18 cellular contexts compared by ENCODE assay signal in genomic region chr16:87200637-87201036, GRCh38.
DNase-seq lines count a peak whose midpoint lies in the region; ATAC-seq and TF ChIP-seq lines count a peak whose summit lies in the region.
"Had no signal": no experiment of that assay in that cellular context is flagged by ENCODE, and none has a peak within 500 bp of the region (broad histone marks: within the 10 kb centered on the region; RNA-seq: fewer than 3 reads in every experiment).

No MANE protein-coding gene starts in this region.

- H3K36me3 ChIP-seq in ACC112 (ENCODE audit: insufficient read depth, low read length) (no peaks in the 10 kb centered on the region), IMR-90 (ENCODE audit: control insufficient read depth, insufficient read depth, low read length) (no peaks in the 10 kb centered on the region), brain microvascular endothelial cell (replicated peaks) (no peaks in the 10 kb centered on the region), osteoblast (ENCODE audit: insufficient read depth, low read length) (no peaks in the 10 kb centered on the region), suprapubic skin (no peaks in the 10 kb centered on the region)
- H3K36me3 ChIP-seq: SJCRH30 had no signal

- TF ChIP-seq CTCF in IMR-90 (conservative IDR thresholded peaks at IDR 0.05; ENCODE audit: low read depth, low read length) (no peak), brain microvascular endothelial cell (IDR thresholded peaks at IDR 0.05; ENCODE audit: low read depth, low read length, missing control alignments) (no peak), osteoblast (IDR thresholded peaks at IDR 0.05; ENCODE audit: extremely low read depth, low read depth, low read length) (no peak), suprapubic skin (IDR thresholded peaks at IDR 0.05) (no peak), omental fat pad (IDR thresholded peaks at IDR 0.05) (no peak)

- TF ChIP-seq POLR2A in IMR-90 (IDR thresholded peaks at IDR 0.05; ENCODE audit: low read depth, low read length): no peak
- no peak for TF ChIP-seq POLR2A in suprapubic skin (IDR thresholded peaks at IDR 0.05)

- H3K79me2 ChIP-seq in ACC112 (ENCODE audit: control insufficient read depth, insufficient read depth, low read length, unreplicated experiment) (no peaks in the 10 kb centered on the region), osteoblast (ENCODE audit: insufficient read depth, low read length) (no peaks in the 10 kb centered on the region)

- peaks cover 48% of the 10 kb centered on the region for H3K4me1 ChIP-seq in ACC112 (ENCODE audit: control insufficient read depth, insufficient read depth, low read length, unreplicated experiment)
- H3K4me1 ChIP-seq in IMR-90 (ENCODE audit: control insufficient read depth, insufficient read depth, low read length): peaks cover 20% of the 10 kb centered on the region
- peaks cover 39% of the 10 kb centered on the region for H3K4me1 ChIP-seq in osteoblast (ENCODE audit: insufficient read depth, low read length)
- no peaks in the 10 kb centered on the region for H3K4me1 ChIP-seq in suprapubic skin
- H3K4me1 ChIP-seq: SJCRH30 had no signal

- TF ChIP-seq RAD21 in IMR-90 (IDR thresholded peaks at IDR 0.05; ENCODE audit: low read length): no peak

- intact Hi-C loops in IMR-90 (cut with micrococcal nuclease): no loop called here

- no peaks in the 10 kb centered on the region for H3K9me3 ChIP-seq in IMR-90 (ENCODE audit: control insufficient read depth, insufficient read depth, low read length)
- H3K9me3 ChIP-seq in osteoblast (ENCODE audit: low read depth, low read length): peaks cover 2% of the 10 kb centered on the region
- no peaks in the 10 kb centered on the region for H3K9me3 ChIP-seq in suprapubic skin
- H3K9me3 ChIP-seq: SJCRH30 had no signal

- peak overlapping the region; percentile 85 for H2BK120ac ChIP-seq in IMR-90 (ENCODE audit: low read depth, low read length)

- H4K20me1 ChIP-seq in IMR-90 (ENCODE audit: insufficient read depth, low read length) (no peaks in the 10 kb centered on the region), osteoblast (ENCODE audit: insufficient read depth, low read length) (no peaks in the 10 kb centered on the region)

- DNase-seq in IMR-90 (no peak), brain microvascular endothelial cell (no peak), osteoblast (ENCODE audit: insufficient read length, low spot score, missing footprints) (no peak), ureter (ENCODE audit: low spot score) (no peak), iPS-NIHi7 (ENCODE audit: extremely low spot score) (no peak), suprapubic skin (ENCODE audit: low spot score in 2 of 2) (no peak), omental fat pad (ENCODE audit: low spot score) (no peak)
- DNase-seq: C1 segment of cervical spinal cord; CD8-positive, alpha-beta memory T cell; DMS53; NCI-H1105 treated with DMSO at 0.1 percent for 48 hours; NCI-H187 treated with DMSO at 0.1 percent for 48 hours; NCI-H2227 treated with DMSO at 0.1 percent for 48 hours; NCI-H510A treated with DMSO at 0.1 percent for 48 hours had no signal

- no TSS peak for BruUV-seq in IMR-90 (replicated peaks; lab: Mats Ljungman, UMichigan)

- no peak overlapping the region for H3K56ac ChIP-seq in IMR-90 (ENCODE audit: extremely low read depth, insufficient read depth, low read length)

- peak overlapping the region; percentile 77 for H3K4ac ChIP-seq in IMR-90 (ENCODE audit: low read depth, low read length)

- H4K8ac ChIP-seq in IMR-90 (ENCODE audit: low read depth in 2 of 2, low read length in 2 of 2): peak overlapping the region; percentile 30 to 64; a peak in 2 of 4 replicates

- no peak overlapping the region for H2AFZ ChIP-seq in ACC112 (ENCODE audit: low read length, unreplicated experiment)
- no peak overlapping the region for H2AFZ ChIP-seq in IMR-90 (replicated peaks; ENCODE audit: low read length, poor library complexity)
- H2AFZ ChIP-seq in osteoblast (ENCODE audit: low read length): peak overlapping the region; percentile 4

- POLR2A ChIA-PET in IMR-90 (lab: Charles Lee; ENCODE audit: unreplicated experiment): interaction anchor here (0.6 kb wide), 1 partner anchor 17 kb away, joined by 4 read pairs; no protein-coding TSS in a partner anchor

- no peak overlapping the region for H3K4me3 ChIP-seq in ACC112 (ENCODE audit: low read depth, low read length)
- H3K4me3 ChIP-seq in IMR-90 (ENCODE audit: insufficient read depth, low read depth, low read length): no peak overlapping the region
- H3K4me3 ChIP-seq in brain microvascular endothelial cell (ENCODE audit: low read depth, low read length): no peak overlapping the region
- H3K4me3 ChIP-seq in osteoblast (ENCODE audit: insufficient read depth, low read length): no peak overlapping the region
- H3K4me3 ChIP-seq in suprapubic skin: no peak overlapping the region
- H3K4me3 ChIP-seq: GM12878, SJCRH30 had no signal

- H3K18ac ChIP-seq in IMR-90 (ENCODE audit: low read depth, low read length): peak overlapping the region; percentile 44; the same call in 1 of the 2 replicates

- peak overlapping the region; percentile 86 for H2BK20ac ChIP-seq in IMR-90 (ENCODE audit: low read depth, low read length)

- no peak overlapping the region for H2BK5ac ChIP-seq in IMR-90 (ENCODE audit: low read depth, low read length, poor library complexity, severe bottlenecking)

- no peak overlapping the region for H3K9ac ChIP-seq in IMR-90 (ENCODE audit: low read depth, low read length)

- H3K27ac ChIP-seq in ACC112 (ENCODE audit: low read depth, low read length) (peak overlapping the region; percentile 82), IMR-90 (ENCODE audit: insufficient read depth, low read length) (no peak overlapping the region), brain microvascular endothelial cell (peak overlapping the region; percentile 13), osteoblast (ENCODE audit: low read depth, low read length) (peak overlapping the region; percentile 97), suprapubic skin (no peak overlapping the region)
- H3K27ac ChIP-seq: SJCRH30 had no signal

- peaks cover 20% of the 10 kb centered on the region for H3K9me1 ChIP-seq in IMR-90 (ENCODE audit: insufficient read depth, low read length)

- no peak overlapping the region for H3K23ac ChIP-seq in IMR-90 (ENCODE audit: low read depth, low read length)

- H3K27me3 ChIP-seq in ACC112 (ENCODE audit: insufficient read depth, low read length) (no peaks in the 10 kb centered on the region), IMR-90 (ENCODE audit: control insufficient read depth, insufficient read depth, low read length) (no peaks in the 10 kb centered on the region), brain microvascular endothelial cell (replicated peaks) (no peaks in the 10 kb centered on the region), osteoblast (ENCODE audit: insufficient read depth, low read length) (no peaks in the 10 kb centered on the region), suprapubic skin (peaks cover 8% of the 10 kb centered on the region)
- H3K27me3 ChIP-seq: SJCRH30 had no signal

- H3K79me1 ChIP-seq in IMR-90 (ENCODE audit: low read depth in 1 of 2, low read length in 2 of 2): peaks cover 0 to 3% of the 10 kb centered on the region in 2 experiments; a peak in 1 of 4 replicates

- dilution Hi-C loops in IMR-90 (cut with HindIII; ENCODE audit: low sequenced_read_pairs, unreplicated experiment): no loop called here

- ATAC-seq in IMR-90 (ENCODE audit: low read depth) (no peak), omental fat pad (ENCODE audit: low FRiP score) (no peak)
- ATAC-seq: GM12878, HCT116 had no signal

- peak overlapping the region; percentile 91; the same call in 2 of the 3 replicates for H2BK15ac ChIP-seq in IMR-90 (ENCODE audit: low read depth, low read length)

- TF ChIP-seq EP300 in suprapubic skin (IDR thresholded peaks at IDR 0.05): no peak

- H2AK9ac ChIP-seq in IMR-90 (replicated peaks; ENCODE audit: low read depth, low read length, poor library complexity): no peak overlapping the region

- in situ Hi-C loops in IMR-90 (cut with MboI; ENCODE audit: low sequenced_read_pairs) (no loop called here), brain microvascular endothelial cell (cut with HindIII; ENCODE audit: low pct_ligation_motif_present, low sequenced_read_pairs) (no loop called here)

- WGBS in IMR-90 (ENCODE audit: extremely low coverage in 2 of 2, insufficient read length in 1 of 2), 2 experiments: no CpG with 5 or more reads among the region's 3 CpGs
- 56% methylated on average over 3 of the region's 3 CpGs for WGBS in suprapubic skin

- CTCF ChIA-PET in IMR-90 (lab: Yijun Ruan, JAX): interaction anchor here (0.8 kb wide), 1 partner anchor 34 kb away, joined by 3 read pairs; no protein-coding TSS in a partner anchor

- H3K4me2 ChIP-seq in IMR-90 (ENCODE audit: low read depth, low read length) (no peak overlapping the region), osteoblast (ENCODE audit: insufficient read depth, low read length) (peak overlapping the region; percentile 16)

- H3K14ac ChIP-seq in IMR-90 (replicated peaks; ENCODE audit: low read depth, low read length): peak overlapping the region; percentile 65; the same call in 1 of the 2 replicates

- peak overlapping the region; percentile 96 for H2AK5ac ChIP-seq in IMR-90 (ENCODE audit: low read depth, low read length)

- peak overlapping the region; percentile 72 for H4K91ac ChIP-seq in IMR-90 (ENCODE audit: insufficient read depth, low read depth, low read length)

- no peak overlapping the region for H4K5ac ChIP-seq in IMR-90 (ENCODE audit: low read depth, low read length)

TF ChIP-seq in IMR-90, 13 proteins besides CTCF, POLR2A, EP300 and RAD21:
- TF ChIP-seq ELK1 (IDR thresholded peaks at IDR 0.05; ENCODE audit: borderline replicate concordance, low read depth, low read length) (no peak), MAFK (IDR thresholded peaks at IDR 0.05; ENCODE audit: low read depth, low read length) (no peak), CEBPB (IDR thresholded peaks at IDR 0.05; ENCODE audit: low read depth, low read length) (peak; percentile 84), CHD1 (IDR thresholded peaks at IDR 0.05; ENCODE audit: low read depth, low read length) (no peak)

Comparison
In these comparisons a context has a peak if more than half of its experiments do, and no peak if none do; other contexts are left out.
1. H3K27ac ChIP-seq: peak in ACC112 (single experiment), brain microvascular endothelial cell (single experiment) and osteoblast (single experiment); none in IMR-90 (single experiment) and suprapubic skin (single experiment).